15 cellular contexts compared by ENCODE assay signal in the genomic region with DNA sequence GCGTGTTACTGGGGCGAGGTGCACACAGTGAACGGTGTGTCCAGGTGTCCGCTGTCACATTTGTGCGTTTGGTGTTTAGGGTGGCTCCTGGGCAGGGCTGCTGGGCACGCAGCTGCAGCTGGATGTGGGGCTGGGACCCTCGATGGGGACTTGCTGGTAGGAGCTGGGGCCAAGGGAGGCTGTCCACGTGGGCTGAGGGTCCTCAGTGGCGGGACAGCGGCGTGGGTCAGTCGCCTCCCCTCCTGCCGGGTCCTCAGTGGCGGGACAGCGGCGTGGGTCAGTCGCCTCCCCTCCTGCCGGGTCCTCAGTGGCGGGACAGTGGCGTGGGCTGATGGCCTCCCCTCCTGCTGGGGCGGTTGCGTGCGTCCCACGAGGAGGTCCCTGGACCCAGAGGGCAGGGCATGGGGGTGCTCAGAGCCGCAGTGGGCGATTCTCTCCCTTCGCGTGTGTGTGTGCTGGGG.
"Had no signal": no experiment of that assay in that cellular context is flagged by ENCODE, and none has a peak within 500 bp of the region (broad histone marks: within the 10 kb centered on the region; RNA-seq: fewer than 3 reads in every experiment).

No MANE protein-coding gene starts in this region.

- H3K27ac ChIP-seq: esophagus squamous epithelium, foreskin keratinocyte, VCaP had no signal

- H3K9me3 ChIP-seq: esophagus squamous epithelium, prostate gland, thyroid gland, uterus had no signal

- H3K27me3 ChIP-seq: esophagus squamous epithelium, foreskin keratinocyte, thyroid gland, uterus had no signal

- FAIRE-seq: islet of Langerhans had no signal

- ATAC-seq: activated CD8-positive, alpha-beta T cell treated with anti-CD3 and anti-CD28 coated beads, Interleukin-2, amount 10 ng/mL, durations not matched to agents 7 days and 5 days; foreskin keratinocyte; naive thymus-derived CD4-positive, alpha-beta T cell; T-cell had no signal

- DNase-seq: activated CD8-positive, alpha-beta T cell treated with anti-CD3 and anti-CD28 coated beads, Interleukin-2, amount 10 ng/mL, durations not matched to agents 7 days and 5 days; activated naive CD4-positive, alpha-beta T cell treated with anti-CD3 and anti-CD28 coated beads, Interleukin-2, amount 10 ng/mL, durations not matched to agents 7 days and 5 days; esophagus squamous epithelium; foreskin keratinocyte; stimulated activated CD4-positive, alpha-beta T cell treated with anti-CD3 and anti-CD28 coated beads, Interleukin-4, amount 100 ng/mL, for 1 hour; stimulated activated naive CD8-positive, alpha-beta T cell treated with anti-CD3 and anti-CD28 coated beads, Interleukin-15, amount 100 ng/mL, for 72 hours had no signal

- H3K4me3 Mint-ChIP-seq: activated CD8-positive, alpha-beta T cell treated with anti-CD3 and anti-CD28 coated beads, Interleukin-2, amount 10 ng/mL, durations not matched to agents 7 days and 5 days; activated naive CD4-positive, alpha-beta T cell treated with anti-CD3 and anti-CD28 coated beads, Interleukin-2, amount 10 ng/mL, durations not matched to agents 7 days and 5 days; activated T-helper 1 cell treated with anti-CD3 and anti-CD28 coated beads, Interleukin-12 subunit alpha, Interleukin-12 subunit beta, Interleukin-2, Interleukin-4 antibody, amounts not matched to agents 30 ng/mL and 10 ng/mL and 1 ng/mL, durations not matched to agents 14 hours and 24 hours and 36 hours; brain; stimulated activated naive CD8-positive, alpha-beta T cell treated with anti-CD3 and anti-CD28 coated beads, Interleukin-15, amount 100 ng/mL, for 72 hours; T-cell had no signal

- H3K27me3 Mint-ChIP-seq: activated naive CD4-positive, alpha-beta T cell treated with anti-CD3 and anti-CD28 coated beads, Interleukin-2, amount 10 ng/mL, durations not matched to agents 7 days and 5 days; naive thymus-derived CD4-positive, alpha-beta T cell; stimulated activated naive CD8-positive, alpha-beta T cell treated with anti-CD3 and anti-CD28 coated beads, Interleukin-15, amount 100 ng/mL, for 72 hours; T-cell had no signal

- H3K4me1 ChIP-seq: foreskin keratinocyte had no signal

- H3K4me3 ChIP-seq: prostate gland, thyroid gland had no signal

- H3K27ac Mint-ChIP-seq: activated CD8-positive, alpha-beta T cell treated with anti-CD3 and anti-CD28 coated beads, Interleukin-2, amount 10 ng/mL, durations not matched to agents 7 days and 5 days; activated naive CD4-positive, alpha-beta T cell treated with anti-CD3 and anti-CD28 coated beads, Interleukin-2, amount 10 ng/mL, durations not matched to agents 7 days and 5 days; activated T-helper 1 cell treated with anti-CD3 and anti-CD28 coated beads, Interleukin-12 subunit alpha, Interleukin-12 subunit beta, Interleukin-2, Interleukin-4 antibody, amounts not matched to agents 30 ng/mL and 10 ng/mL and 1 ng/mL, durations not matched to agents 14 hours and 24 hours and 36 hours; stimulated activated naive CD8-positive, alpha-beta T cell treated with anti-CD3 and anti-CD28 coated beads, Interleukin-15, amount 100 ng/mL, for 72 hours; T-cell had no signal

- H3K36me3 ChIP-seq: prostate gland, thyroid gland, uterus had no signal
